ENCODE assay signal across 8 cellular contexts in genomic region chr18:23573948-23574431, GRCh38. TPM values are rescaled to one million over a fixed set of nuclear protein-coding genes. Genes with fewer than 3 reads are reported as not detected.
DNase-seq lines count a peak whose midpoint lies in the region; ATAC-seq and TF ChIP-seq lines count a peak whose summit lies in the region.

No MANE protein-coding gene starts in this region.

- POLR2A ChIA-PET in T-cell (lab: Charles Lee), result no interaction called here

- H3K4me3 Mint-ChIP-seq in T-cell (peak overlapping the region; percentile 9 to 55 (median 55)), osteocyte (ENCODE audit: unreplicated experiment) (no peak overlapping the region)

- H3K27ac Mint-ChIP-seq in T-cell (peak overlapping the region; percentile 91 to 92), osteocyte (ENCODE audit: unreplicated experiment) (peak overlapping the region; percentile 89)

- no peak for TF ChIP-seq POLR2A in thyroid gland (IDR thresholded peaks at IDR 0.05)

- no peaks in the 10 kb centered on the region for H3K9me3 Mint-ChIP-seq in T-cell
- no peaks in the 10 kb centered on the region for H3K9me3 Mint-ChIP-seq in osteocyte (ENCODE audit: unreplicated experiment)

- H3K36me3 ChIP-seq in effector memory CD4-positive, alpha-beta T cell (ENCODE audit: control insufficient read depth, insufficient read depth, low read length), result peaks cover 7% of the 10 kb centered on the region
- peaks cover 0 to 5% of the 10 kb centered on the region in 2 donors for H3K36me3 ChIP-seq in thyroid gland

- H3K27me3 Mint-ChIP-seq in T-cell (no peaks in the 10 kb centered on the region), osteocyte (ENCODE audit: unreplicated experiment) (no peaks in the 10 kb centered on the region)

- H3K4me1 ChIP-seq in effector memory CD4-positive, alpha-beta T cell (ENCODE audit: control insufficient read depth, insufficient read depth, low read length, poor library complexity, severe bottlenecking), result peaks cover 25% of the 10 kb centered on the region
- H3K4me1 ChIP-seq in thyroid gland, result peaks cover 5 to 10% of the 10 kb centered on the region in 2 donors

- H3K4me1 Mint-ChIP-seq in T-cell, result peaks cover 42 to 65% (median 54%) of the 10 kb centered on the region in 3 donors
- peaks cover 23% of the 10 kb centered on the region for H3K4me1 Mint-ChIP-seq in osteocyte (ENCODE audit: unreplicated experiment)

- H3K27me3 ChIP-seq in effector memory CD4-positive, alpha-beta T cell (replicated peaks; ENCODE audit: control insufficient read depth, insufficient read depth, low read length, poor library complexity, severe bottlenecking), result no peaks in the 10 kb centered on the region
- no peaks in the 10 kb centered on the region for H3K27me3 ChIP-seq in thyroid gland

- TF ChIP-seq CTCF in osteocyte (IDR thresholded peaks at IDR 0.05) (no peak), thyroid gland (IDR thresholded peaks at IDR 0.05) (no peak)

- 44 to 61% methylated on average over 6 of the region's 6 CpGs for WGBS in thyroid gland, 2 donors

- H3K4me3 ChIP-seq in effector memory CD4-positive, alpha-beta T cell (ENCODE audit: insufficient read depth, low read depth, low read length, poor library complexity, severe bottlenecking), result peak overlapping the region; percentile 15
- no peak overlapping the region for H3K4me3 ChIP-seq in thyroid gland (replicated peaks in 1 of 3)

- intact Hi-C loops in thyroid gland (cut with DNase I), result no loop called here

- ATAC-seq in T-cell (replicated peaks in 1 of 4) (peak; percentile 60 to 78 (median 64)), HG03469 (IDR thresholded peaks at IDR 0.05; ENCODE audit: unreplicated experiment) (no peak)

- H3K9me3 ChIP-seq in effector memory CD4-positive, alpha-beta T cell (ENCODE audit: control insufficient read depth, low read length), result no peaks in the 10 kb centered on the region
- no peaks in the 10 kb centered on the region for H3K9me3 ChIP-seq in thyroid gland

- DNase-seq in GM03348 (ENCODE audit: low spot score) (peak; percentile 59), T-cell (peak in 12 of 34 experiments; percentile 4 to 28 (median 20)), osteocyte (ENCODE audit: extremely low spot score, unreplicated experiment) (peak; percentile 64), thyroid gland (no peak), HuH-7 (ENCODE audit: low spot score) (no peak), superior temporal gyrus (ENCODE audit: extremely low spot score) (no peak)
- peak; percentile 14 to 22 (median 19) for DNase-seq in effector memory CD4-positive, alpha-beta T cell

- CTCF ChIA-PET in T-cell (lab: Charles Lee), result interaction anchor here in 1 of 2 donors (1.3 kb wide), 1 partner anchor 58 kb away, joined by 6 read pairs; no protein-coding TSS in a partner anchor

- H3K27ac ChIP-seq in effector memory CD4-positive, alpha-beta T cell (ENCODE audit: insufficient read depth, low read length, poor library complexity, severe bottlenecking), result peak overlapping the region; percentile 58
- peak overlapping the region in 1 of 3 donors; percentile 2 for H3K27ac ChIP-seq in thyroid gland

- H3K36me3 Mint-ChIP-seq in T-cell (peaks cover 35% of the 10 kb centered on the region), osteocyte (ENCODE audit: unreplicated experiment) (peaks cover 15% of the 10 kb centered on the region)

RNA-seq across cellular contexts. Expression of gene NPC1, which starts 12.3 kb away (rescaled TPM):
- total RNA-seq in T-cell (10 to 100 TPM; 35.2 to 52.7 (median 39.4) TPM), osteocyte (36.5 and 40.1 TPM in 2 replicates), thyroid gland (10 to 100 TPM; 32.8 to 68.6 (median 42.0) TPM)

Comparison
In these comparisons a context has a peak if more than half of its experiments do, and no peak if none do; other contexts are left out.
1. DNase-seq: peak in GM03348 (single experiment), effector memory CD4-positive, alpha-beta T cell (3 of 3) and osteocyte (single experiment); none in thyroid gland (0 of 2), HuH-7 (single experiment) and superior temporal gyrus (single experiment).